Comparison of ENCODE assay signal across 8 cellular contexts in genomic region chr2:96336104-96336775, GRCh38. TPM values are rescaled to one million over a fixed set of nuclear protein-coding genes. Genes with fewer than 3 reads are reported as not detected.
DNase-seq lines count a peak whose midpoint lies in the region; ATAC-seq and TF ChIP-seq lines count a peak whose summit lies in the region.

No MANE protein-coding gene starts in this region.

- H3K27me3 Mint-ChIP-seq in T-helper 1 cell treated with Interleukin-12 subunit alpha and Interleukin-12 subunit beta and Interleukin-4 antibody, amounts not matched to agents 30 μg/mL and 1 μg/mL, for 36 hours (ENCODE audit: low read depth): no peaks in the 10 kb centered on the region

- H3K4me1 Mint-ChIP-seq in T-helper 1 cell treated with Interleukin-12 subunit alpha and Interleukin-12 subunit beta and Interleukin-4 antibody, amounts not matched to agents 30 μg/mL and 1 μg/mL, for 36 hours (ENCODE audit: low read depth): peaks cover 49% of the 10 kb centered on the region

- H3K36me3 ChIP-seq in NT2/D1 (ENCODE audit: insufficient read depth, insufficient read length, low read length) (peaks cover 10% of the 10 kb centered on the region), gastrocnemius medialis (no peaks in the 10 kb centered on the region)

- in situ Hi-C loops in gastrocnemius medialis (cut with MboI; ENCODE audit: low sequenced_read_pairs in 4 of 4): no loop called here

- H3K4me3 Mint-ChIP-seq in T-helper 1 cell treated with Interleukin-12 subunit alpha and Interleukin-12 subunit beta and Interleukin-4 antibody, amounts not matched to agents 30 μg/mL and 1 μg/mL, for 36 hours: peak overlapping the region; percentile 89

- DNase-seq in T-helper 1 cell (no peak), NT2/D1 (ENCODE audit: low read depth, low spot score) (no peak), epithelial cell of esophagus (ENCODE audit: low read depth) (no peak), gastrocnemius medialis (no peak), SHP77 (lab: John Stamatoyannopoulos, UW) (no peak)

- peak overlapping the region; percentile 87 to 96 (median 89) for H3K27ac ChIP-seq in gastrocnemius medialis

- no peaks in the 10 kb centered on the region for H3K9me3 Mint-ChIP-seq in T-helper 1 cell treated with Interleukin-12 subunit alpha and Interleukin-12 subunit beta and Interleukin-4 antibody, amounts not matched to agents 30 μg/mL and 1 μg/mL, for 36 hours

- TF ChIP-seq POLR2A in gastrocnemius medialis (IDR thresholded peaks at IDR 0.05): no peak

- peak overlapping the region; percentile 86 for H3K4me3 ChIP-seq in NT2/D1 (ENCODE audit: insufficient read length, low read depth)
- peak overlapping the region; percentile 91 for H3K4me3 ChIP-seq in epithelial cell of esophagus (ENCODE audit: low read length)
- H3K4me3 ChIP-seq in gastrocnemius medialis: peak overlapping the region; percentile 67 to 90 (median 76)

- TF ChIP-seq CTCF in epithelial cell of esophagus (IDR thresholded peaks at IDR 0.05; ENCODE audit: insufficient read depth, low read depth, low read length, missing control alignments) (no peak), gastrocnemius medialis (IDR thresholded peaks at IDR 0.05 in 4 of 5, conservative IDR thresholded peaks at IDR 0.05 in 1 of 5) (no peak)

- intact Hi-C loops in gastrocnemius medialis (cut with DNase I; ENCODE audit: low total_unique reads): loop anchor here (10.0 kb wide), 1 partner anchor 71 kb away; the partner anchor contains the start of genes CIAO1 and TMEM127

- H3K27me3 ChIP-seq in NT2/D1 (ENCODE audit: insufficient read depth, insufficient read length) (no peaks in the 10 kb centered on the region), gastrocnemius medialis (no peaks in the 10 kb centered on the region)

- no peaks in the 10 kb centered on the region for H3K9me3 ChIP-seq in NT2/D1 (ENCODE audit: insufficient read depth, low read length)
- H3K9me3 ChIP-seq in gastrocnemius medialis: no peaks in the 10 kb centered on the region

- no peak for ATAC-seq in gastrocnemius medialis
- ATAC-seq in GM19467 (IDR thresholded peaks at IDR 0.05; ENCODE audit: unreplicated experiment): no peak
- no peak for ATAC-seq in GM18868 (IDR thresholded peaks at IDR 0.05; ENCODE audit: unreplicated experiment)

- H3K36me3 Mint-ChIP-seq in T-helper 1 cell treated with Interleukin-12 subunit alpha and Interleukin-12 subunit beta and Interleukin-4 antibody, amounts not matched to agents 30 μg/mL and 1 μg/mL, for 36 hours (ENCODE audit: low read depth): peaks cover 18% of the 10 kb centered on the region

- peak overlapping the region; percentile 83 for H3K27ac Mint-ChIP-seq in T-helper 1 cell treated with Interleukin-12 subunit alpha and Interleukin-12 subunit beta and Interleukin-4 antibody, amounts not matched to agents 30 μg/mL and 1 μg/mL, for 36 hours

- peak overlapping the region; percentile 88 for H3K9ac ChIP-seq in NT2/D1 (ENCODE audit: insufficient read length, low read depth)

- H3K4me1 ChIP-seq in NT2/D1 (ENCODE audit: insufficient read depth, insufficient read length): no peaks in the 10 kb centered on the region
- H3K4me1 ChIP-seq in gastrocnemius medialis: peaks cover 11 to 13% of the 10 kb centered on the region in 2 donors

RNA-seq across cellular contexts. Expression of gene NCAPH, which starts 0.7 kb away (rescaled TPM):
- total RNA-seq in gastrocnemius medialis: 1 to 10 TPM in 1 of 4 donors, under 1 TPM in 3; 0.38 to 2.1 (median 0.54) TPM

RNA-seq across cellular contexts. Expression of gene ITPRIPL1, which starts 11.1 kb away (rescaled TPM):
- total RNA-seq in gastrocnemius medialis: 1 to 10 TPM in 1 of 4 donors, under 1 TPM in 2, not detected in 1; 0.75 to 2.1 (median 0.82) TPM

RNA-seq across cellular contexts. Expression of gene SNRNP200, which starts 30.9 kb away (rescaled TPM):
- total RNA-seq in gastrocnemius medialis: 10 to 100 TPM; 51.1 to 89.8 (median 67.4) TPM
